ENCODE assay signal across 8 cellular contexts in genomic region chr19:36528194-36528920, GRCh38. TPM values are rescaled to one million over a fixed set of nuclear protein-coding genes. Genes with fewer than 3 reads are reported as not detected.
DNase-seq lines count a peak whose midpoint lies in the region; ATAC-seq, FAIRE-seq and TF ChIP-seq lines count a peak whose summit lies in the region.

TSS of gene ZNF260 (minus strand) at chr19:36528271. CDS start at chr19:36515238, 13,033 bp downstream.

- H3K4me3 ChIP-seq in mononuclear cell (ENCODE audit: low read length): peak within 1 kb of the TSS; percentile 60

- peaks cover 17% of the 10 kb centered on the region for H3K4me1 ChIP-seq in mononuclear cell (ENCODE audit: insufficient read depth, low read length)

- no peaks in the 10 kb centered on the region for H3K27me3 ChIP-seq in mononuclear cell (ENCODE audit: insufficient read depth, low read length)

- peak within 1 kb of the TSS; percentile 81 for H3K27ac ChIP-seq in epithelial cell of prostate

- peak; percentile 60 for DNase-seq in D721Med (ENCODE audit: insufficient read length, low spot score)
- peak; percentile 77 for DNase-seq in HuH-7.5 (ENCODE audit: low spot score)
- DNase-seq in OCI-M1 (lab: John Stamatoyannopoulos, UW): peak; percentile 99
- DNase-seq in activated T-cell treated with anti-CD3 and anti-CD28 coated beads for 48 hours (ENCODE audit: low read depth): peak; percentile 90
- DNase-seq in epithelial cell of prostate (ENCODE audit: low read depth, low spot score): peak; percentile 84
- DNase-seq in stimulated activated CD8-positive, alpha-beta memory T cell treated with anti-CD3 and anti-CD28 coated beads, Interleukin-2, amount 100 ng/mL, for 48 hours (ENCODE audit: low read depth in 2 of 2): peak; percentile 86 to 91

- FAIRE-seq in D721Med (lab: Jason Lieb, UNC): peak; percentile 38

- peak; percentile 83 for ATAC-seq in GM21515 (IDR thresholded peaks at IDR 0.05; ENCODE audit: unreplicated experiment)

- H3K9me3 ChIP-seq in mononuclear cell (ENCODE audit: low read depth, low read length): peaks cover 14% of the 10 kb centered on the region

- TF ChIP-seq CTCF in D721Med (IDR thresholded peaks at IDR 0.05; ENCODE audit: insufficient read depth, missing control alignments): no peak

RNA-seq across cellular contexts. Expression of gene ZNF260, which starts in this region (rescaled TPM):
- total RNA-seq in mononuclear cell: 11.2 TPM

Comparison
In these comparisons a context has a peak if more than half of its experiments do, and no peak if none do; other contexts are left out.
1. Peak in every context shown above with its lines: DNase-seq, ATAC-seq, H3K4me3 ChIP-seq and H3K27ac ChIP-seq.